ENCODE assay signal across 9 cellular contexts in genomic region chr2:145644820-145645302, GRCh38.
DNase-seq lines count a peak whose midpoint lies in the region; ATAC-seq and TF ChIP-seq lines count a peak whose summit lies in the region.
"Had no signal": no experiment of that assay in that cellular context is flagged by ENCODE, and none has a peak within 500 bp of the region (broad histone marks: within the 10 kb centered on the region; RNA-seq: fewer than 3 reads in every experiment).

No MANE protein-coding gene starts in this region.

- no peak overlapping the region for H3K4me2 ChIP-seq in osteoblast (ENCODE audit: insufficient read depth, low read length)

- H3K9me3 ChIP-seq in osteoblast (ENCODE audit: low read depth, low read length) (no peaks in the 10 kb centered on the region), heart left ventricle (no peaks in the 10 kb centered on the region)

- H3K79me2 ChIP-seq in osteoblast (ENCODE audit: insufficient read depth, low read length) = no peaks in the 10 kb centered on the region

- intact Hi-C loops in heart left ventricle (cut with DNase I) = no loop called here

- H3K27ac ChIP-seq in osteoblast (ENCODE audit: low read depth, low read length) = no peak overlapping the region
- no peak overlapping the region for H3K27ac ChIP-seq in heart left ventricle
- H3K27ac ChIP-seq: SK-N-MC had no signal

- H3K27me3 ChIP-seq in osteoblast (ENCODE audit: insufficient read depth, low read length) = no peaks in the 10 kb centered on the region
- no peaks in the 10 kb centered on the region for H3K27me3 ChIP-seq in heart left ventricle

- DNase-seq in osteoblast (ENCODE audit: insufficient read length, low spot score, missing footprints) = no peak
- no peak for DNase-seq in hippocampal formation (lab: John Stamatoyannopoulos, UW)
- DNase-seq in A172 (ENCODE audit: low spot score) = no peak
- no peak for DNase-seq in heart left ventricle

- peak overlapping the region; percentile 30 for H2AFZ ChIP-seq in osteoblast (ENCODE audit: low read length)

- H3K4me1 ChIP-seq in osteoblast (ENCODE audit: insufficient read depth, low read length) = no peaks in the 10 kb centered on the region
- H3K4me1 ChIP-seq in heart left ventricle = peaks cover 0 to 11% (median 0%) of the 10 kb centered on the region in 12 donors

- TF ChIP-seq POLR2A in heart left ventricle (IDR thresholded peaks at IDR 0.05) = no peak

- H4K20me1 ChIP-seq in osteoblast (ENCODE audit: insufficient read depth, low read length) = no peaks in the 10 kb centered on the region

- H3K4me3 ChIP-seq in osteoblast (ENCODE audit: insufficient read depth, low read length) = no peak overlapping the region
- no peak overlapping the region for H3K4me3 ChIP-seq in heart left ventricle
- H3K4me3 ChIP-seq: lung, SK-N-MC had no signal

- ATAC-seq in GM19025 (IDR thresholded peaks at IDR 0.05; ENCODE audit: low read depth, unreplicated experiment) (peak; percentile 95), HG02623 (IDR thresholded peaks at IDR 0.05; ENCODE audit: unreplicated experiment) (peak; percentile 99), HG03571 (IDR thresholded peaks at IDR 0.05; ENCODE audit: unreplicated experiment) (peak; percentile 98), heart left ventricle (no peak)

- TF ChIP-seq CTCF in osteoblast (IDR thresholded peaks at IDR 0.05; ENCODE audit: extremely low read depth, low read depth, low read length) = no peak
- TF ChIP-seq CTCF in heart left ventricle (IDR thresholded peaks at IDR 0.05) = no peak

- H3K36me3 ChIP-seq in osteoblast (ENCODE audit: insufficient read depth, low read length) (no peaks in the 10 kb centered on the region), heart left ventricle (no peaks in the 10 kb centered on the region)

Comparison
In these comparisons a context has a peak if more than half of its experiments do, and no peak if none do; other contexts are left out.
1. ATAC-seq: peak in GM19025 (single experiment), HG02623 (single experiment) and HG03571 (single experiment); none in heart left ventricle (0 of 4).